In genomic region chr19:30378701-30379100, GRCh38 we compare ENCODE assay signal across 22 cellular contexts. TPM values are rescaled to one million over a fixed set of nuclear protein-coding genes. Genes with fewer than 3 reads are reported as not detected.
A peak's percentile ranks its signal among the peaks of the same experiment; 100 is the strongest.
DNase-seq lines count a peak whose midpoint lies in the region; ATAC-seq and TF ChIP-seq lines count a peak whose summit lies in the region.
"Had no signal": no experiment of that assay in that cellular context is flagged by ENCODE, and none has a peak within 500 bp of the region (broad histone marks: within the 10 kb centered on the region; RNA-seq: fewer than 3 reads in every experiment).

No MANE protein-coding gene starts in this region.

- 73 to 79% methylated on average over 4 of the region's 4 CpGs for WGBS in heart right ventricle, 2 donors
- WGBS in stomach, 5 donors = 70 to 83% (median 78%) methylated on average over 4 of the region's 4 CpGs
- 88 to 94% (median 91%) methylated on average over 4 of the region's 4 CpGs for WGBS in psoas muscle, 3 donors

- TF ChIP-seq CTCF in heart right ventricle (IDR thresholded peaks at IDR 0.05) (no peak), stomach (IDR thresholded peaks at IDR 0.05) (no peak), psoas muscle (IDR thresholded peaks at IDR 0.05) (no peak)

- no peak overlapping the region for H3K27ac ChIP-seq in heart right ventricle
- no peak overlapping the region for H3K27ac ChIP-seq in stomach
- H3K27ac ChIP-seq in psoas muscle = no peak overlapping the region
- H3K27ac ChIP-seq: A549; BLaER1 treated with 17β-estradiol and CSF1 and Interleukin-3, amounts not matched to agents 10 nM and 100 nM had no signal

- DNase-seq in cardiac septum (ENCODE audit: low spot score) = peak; percentile 63
- no peak for DNase-seq in heart right ventricle
- peak; percentile 18 for DNase-seq in islet precursor cell
- DNase-seq in stomach = peak; percentile 19
- DNase-seq in psoas muscle = no peak
- DNase-seq: 8988T; ACHN; AML-193; BE2C; CD4-positive, alpha-beta T cell; CD8-positive, alpha-beta memory T cell; DMS 273 treated with DMSO at 0.1 percent for 48 hours; DMS79; EL; GDM1 had no signal

- ATAC-seq in heart right ventricle (no peak), GM18520 (IDR thresholded peaks at IDR 0.05; ENCODE audit: unreplicated experiment) (no peak), psoas muscle (no peak)
- ATAC-seq: A549, GM12878, GM23338 had no signal

- H3K27me3 ChIP-seq in heart right ventricle (peaks cover 0 to 50% (median 32%) of the 10 kb centered on the region in 7 donors), stomach (peaks cover 6 to 42% (median 22%) of the 10 kb centered on the region in 3 donors), psoas muscle (ENCODE audit: insufficient read depth in 3 of 3, low read length in 2 of 3) (peaks cover 0 to 40% (median 14%) of the 10 kb centered on the region in 3 donors)
- H3K27me3 ChIP-seq: BE2C; BLaER1 treated with 17β-estradiol and CSF1 and Interleukin-3, amounts not matched to agents 10 nM and 100 nM had no signal

- H3K36me3 ChIP-seq in heart right ventricle = no peaks in the 10 kb centered on the region
- H3K36me3 ChIP-seq in stomach = no peaks in the 10 kb centered on the region
- no peaks in the 10 kb centered on the region for H3K36me3 ChIP-seq in psoas muscle (ENCODE audit: insufficient read depth in 1 of 2, low read depth in 1 of 2)
- H3K36me3 ChIP-seq: BE2C; BLaER1 treated with 17β-estradiol and CSF1 and Interleukin-3, amounts not matched to agents 10 nM and 100 nM; HAP-1 had no signal

- H3K4me1 ChIP-seq in heart right ventricle (no peaks in the 10 kb centered on the region), stomach (peaks cover 0 to 10% (median 0%) of the 10 kb centered on the region in 4 donors), psoas muscle (no peaks in the 10 kb centered on the region)
- H3K4me1 ChIP-seq: A549; BE2C; BLaER1 treated with 17β-estradiol and CSF1 and Interleukin-3, amounts not matched to agents 10 nM and 100 nM had no signal

- intact Hi-C loops in cardiac septum (cut with DNase I) (no loop called here), heart right ventricle (cut with DNase I) (no loop called here), stomach (cut with DNase I; ENCODE audit: low total_unique reads) (no loop called here), psoas muscle (cut with DNase I) (no loop called here)

- H3K4me3 ChIP-seq in heart right ventricle = no peak overlapping the region
- no peak overlapping the region for H3K4me3 ChIP-seq in stomach
- no peak overlapping the region for H3K4me3 ChIP-seq in psoas muscle
- H3K4me3 ChIP-seq: A549; BLaER1 treated with 17β-estradiol and CSF1 and Interleukin-3, amounts not matched to agents 10 nM and 100 nM; GM12878; GM23338; HAP-1 had no signal

- TF ChIP-seq EP300 in stomach (IDR thresholded peaks at IDR 0.05) = no peak

- TF ChIP-seq POLR2A in stomach (IDR thresholded peaks at IDR 0.05) = no peak

- no peaks in the 10 kb centered on the region for H3K9me3 ChIP-seq in heart right ventricle
- no peaks in the 10 kb centered on the region for H3K9me3 ChIP-seq in stomach
- no peaks in the 10 kb centered on the region for H3K9me3 ChIP-seq in psoas muscle
- H3K9me3 ChIP-seq: A549, BE2C, HAP-1 had no signal

RNA-seq across cellular contexts. Expression of gene ZNF536, which starts 6.5 kb away (rescaled TPM):
- total RNA-seq in cardiac septum (11.9 TPM), heart right ventricle (10 to 100 TPM in 2 of 10 donors, 1 to 10 TPM in 8; 1.3 to 10.7 (median 4.7) TPM), stomach (10 to 100 TPM in 1 of 5 donors, 1 to 10 TPM in 2, under 1 TPM in 1, not detected in 1; 0.58 to 13.4 (median 3.8) TPM), psoas muscle (under 1 TPM; 0.08 to 0.94 (median 0.26) TPM)
- polyA plus RNA-seq in heart right ventricle (1 to 10 TPM in 1 of 2 donors, under 1 TPM in 1; 0.22 to 3.2 TPM), stomach (1 to 10 TPM in 1 of 3 donors, under 1 TPM in 2; 0.44 to 1.1 (median 0.53) TPM), psoas muscle (under 1 TPM in 2 of 3 donors, not detected in 1; 0.01 to 0.22 TPM)
- total RNA-seq: CD4-positive, alpha-beta T cell; CD8-positive, alpha-beta memory T cell; GM12878 had no signal
- polyA plus RNA-seq: A549; CD14-positive monocyte; CD8-positive, alpha-beta memory T cell; GM12878; GM23338 had no signal

Comparison
In these comparisons a context has a peak if more than half of its experiments do, and no peak if none do; other contexts are left out.
1. DNase-seq: peak in cardiac septum (single experiment), islet precursor cell (single experiment) and stomach (single experiment); none in heart right ventricle (0 of 2) and psoas muscle (0 of 2).